Comparison of ENCODE assay signal across 9 cellular contexts in the genomic region with DNA sequence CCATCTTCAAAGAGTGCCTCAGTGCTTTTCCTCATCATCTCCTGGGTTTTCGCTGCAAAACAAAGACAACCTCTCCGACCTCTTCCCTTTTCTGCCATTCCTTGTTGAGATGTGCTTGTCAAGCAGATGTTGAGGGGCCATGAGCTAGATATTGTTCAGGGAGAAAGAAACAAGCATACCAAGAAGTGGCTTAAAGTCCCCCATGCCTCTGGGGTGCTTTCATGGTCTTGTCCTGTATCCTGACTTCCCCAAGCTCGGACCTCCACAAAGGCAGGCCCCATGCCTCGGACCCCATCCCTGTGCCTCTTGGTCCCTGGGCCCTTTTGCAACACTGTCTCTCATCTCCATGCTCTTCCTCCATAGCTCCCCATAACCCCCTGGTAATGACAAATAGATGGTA.
"Had no signal": no experiment of that assay in that cellular context is flagged by ENCODE, and none has a peak within 500 bp of the region (broad histone marks: within the 10 kb centered on the region; RNA-seq: fewer than 3 reads in every experiment).

No MANE protein-coding gene starts in this region.

- DNase-seq: GM23248, GOT3, H7, H9, HCEC 1CT, HFFc6 had no signal

- ATAC-seq: GM23338, HCT116 had no signal

- H3K4me3 Mint-ChIP-seq: GM23338, H9, HFFc6 had no signal

- H3K36me3 ChIP-seq: HAP-1 had no signal

- H3K27ac Mint-ChIP-seq: GM23338, HFFc6 had no signal

- H3K9me3 ChIP-seq: HAP-1 had no signal

- H3K4me1 ChIP-seq: HAP-1 had no signal

- H3K27ac ChIP-seq: GM23248 had no signal

- H3K9me3 Mint-ChIP-seq: GM23338, H9 had no signal

- H3K4me1 Mint-ChIP-seq: GM23338 had no signal

- H3K4me3 ChIP-seq: GM23248, GM23338, HAP-1 had no signal
